Comparison of ENCODE assay signal across 1 cellular context in genomic region chr7:4634166-4634565, GRCh38.
TF ChIP-seq lines count a peak whose summit lies in the region.

No MANE protein-coding gene starts in this region.

TF ChIP-seq in HCT116, 20 proteins besides CTCF, POLR2A, EP300 and RAD21 (continued from another document):
- no peak for TF ChIP-seq SRF (IDR thresholded peaks at IDR 0.05; ENCODE audit: low read depth)
